ENCODE assay signal across 1 cellular context in the genomic region with DNA sequence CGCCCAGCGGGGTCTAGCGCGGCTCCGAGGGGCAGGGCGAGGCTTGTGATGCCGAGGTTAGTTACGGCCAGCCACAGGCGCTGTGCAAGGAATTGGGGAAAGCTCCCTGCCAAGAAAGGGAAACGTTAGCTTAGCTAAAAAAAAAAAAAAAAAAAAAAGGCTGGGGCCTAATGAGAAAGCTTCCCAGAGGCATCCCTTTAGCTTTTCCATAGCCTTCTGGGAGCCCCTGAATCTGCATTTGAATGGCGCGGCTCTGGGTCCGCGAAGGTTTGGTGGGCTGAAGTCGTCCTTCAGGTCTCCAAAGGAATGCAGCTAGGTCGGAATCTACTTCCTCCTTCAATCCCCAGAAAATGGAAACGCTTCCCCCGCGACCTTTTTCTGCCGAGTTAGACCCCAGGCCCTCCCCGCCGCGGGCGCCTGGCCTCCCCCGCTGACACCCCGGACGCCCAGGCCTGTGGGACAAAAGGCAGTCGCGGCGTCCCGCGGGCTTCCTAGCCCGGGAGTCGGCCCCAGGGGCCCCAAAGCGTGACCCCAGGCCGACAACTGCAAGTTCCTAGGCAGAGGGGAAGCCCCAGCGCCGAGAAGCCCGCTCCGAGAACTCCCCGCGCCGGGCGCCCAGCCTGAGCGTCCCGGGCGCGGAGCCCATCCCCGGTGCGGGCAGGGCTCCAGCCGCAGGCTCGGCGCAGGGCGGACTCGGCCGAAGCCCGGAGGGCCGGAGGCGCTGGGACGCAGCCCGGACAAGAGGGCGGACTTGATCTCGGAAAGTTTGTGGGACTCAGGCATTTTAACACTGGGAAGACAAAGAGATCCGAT.
TF ChIP-seq lines count a peak whose summit lies in the region.

No MANE protein-coding gene starts in this region.

TF ChIP-seq in IMR-90, 13 proteins besides CTCF, POLR2A, EP300 and RAD21 (continued from another document):
- TF ChIP-seq MAFK (IDR thresholded peaks at IDR 0.05; ENCODE audit: low read depth, low read length): no peak
- no peak for TF ChIP-seq MXI1 (IDR thresholded peaks at IDR 0.05; ENCODE audit: borderline replicate concordance, low read depth, low read length)
- TF ChIP-seq ELK1 (IDR thresholded peaks at IDR 0.05; ENCODE audit: borderline replicate concordance, low read depth, low read length): no peak
- TF ChIP-seq SMC3 (IDR thresholded peaks at IDR 0.05; ENCODE audit: low read depth, low read length): no peak
- no peak for TF ChIP-seq BHLHE40 (IDR thresholded peaks at IDR 0.05; ENCODE audit: low read depth, low read length)
- TF ChIP-seq, protein P1, sequence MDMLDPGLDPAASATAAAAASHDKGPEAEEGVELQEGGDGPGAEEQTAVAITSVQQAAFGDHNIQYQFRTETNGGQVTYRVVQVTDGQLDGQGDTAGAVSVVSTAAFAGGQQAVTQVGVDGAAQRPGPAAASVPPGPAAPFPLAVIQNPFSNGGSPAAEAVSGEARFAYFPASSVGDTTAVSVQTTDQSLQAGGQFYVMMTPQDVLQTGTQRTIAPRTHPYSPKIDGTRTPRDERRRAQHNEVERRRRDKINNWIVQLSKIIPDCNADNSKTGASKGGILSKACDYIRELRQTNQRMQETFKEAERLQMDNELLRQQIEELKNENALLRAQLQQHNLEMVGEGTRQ (IDR thresholded peaks at IDR 0.05; ENCODE audit: low read depth, low read length): no peak
- no peak for TF ChIP-seq RCOR1 (IDR thresholded peaks at IDR 0.05; ENCODE audit: insufficient replicate concordance, low read length)
- no peak; the same call in 1 of the 2 replicates for TF ChIP-seq CHD1 (IDR thresholded peaks at IDR 0.05; ENCODE audit: low read depth, low read length)
- TF ChIP-seq MAZ (IDR thresholded peaks at IDR 0.05; ENCODE audit: borderline replicate concordance, low read depth, low read length): no peak
- TF ChIP-seq NFE2L2 (IDR thresholded peaks at IDR 0.05; ENCODE audit: low read depth, low read length): no peak
- no peak for TF ChIP-seq CEBPB (IDR thresholded peaks at IDR 0.05; ENCODE audit: low read depth, low read length)
